14 cellular contexts compared by ENCODE assay signal in genomic region chr14:92960706-92961566, GRCh38. TPM values are rescaled to one million over a fixed set of nuclear protein-coding genes. Genes with fewer than 3 reads are reported as not detected.
DNase-seq lines count a peak whose midpoint lies in the region; ATAC-seq and TF ChIP-seq lines count a peak whose summit lies in the region.
"Had no signal": no experiment of that assay in that cellular context is flagged by ENCODE, and none has a peak within 500 bp of the region (broad histone marks: within the 10 kb centered on the region; RNA-seq: fewer than 3 reads in every experiment).

No MANE protein-coding gene starts in this region.

- H3K9me3 Mint-ChIP-seq in HFFc6, result no peaks in the 10 kb centered on the region
- H3K9me3 Mint-ChIP-seq in activated naive CD4-positive, alpha-beta T cell treated with anti-CD3 and anti-CD28 coated beads for 36 hours, result no peaks in the 10 kb centered on the region
- H3K9me3 Mint-ChIP-seq: activated naive CD8-positive, alpha-beta T cell treated with anti-CD3 and anti-CD28 coated beads for 36 hours had no signal

- intact Hi-C loops in spleen (cut with DNase I; ENCODE audit: low total_unique reads), result no loop called here
- intact Hi-C loops in activated naive CD4-positive, alpha-beta T cell treated with anti-CD3 and anti-CD28 coated beads for 36 hours (cut with micrococcal nuclease), result no loop called here

- no peak overlapping the region for H3K4me3 ChIP-seq in SJSA1
- no peak overlapping the region for H3K4me3 ChIP-seq in fibroblast of pulmonary artery (replicated peaks; ENCODE audit: low read depth, low read length)
- H3K4me3 ChIP-seq in spleen, result no peak overlapping the region

- H3K27ac Mint-ChIP-seq in HFFc6, result peak overlapping the region; percentile 62; the same call in 1 of the 2 replicates
- H3K27ac Mint-ChIP-seq in activated naive CD4-positive, alpha-beta T cell treated with anti-CD3 and anti-CD28 coated beads for 36 hours, result no peak overlapping the region
- H3K27ac Mint-ChIP-seq: activated naive CD8-positive, alpha-beta T cell treated with anti-CD3 and anti-CD28 coated beads for 36 hours had no signal

- no peak for ATAC-seq in HG03469 (IDR thresholded peaks at IDR 0.05; ENCODE audit: unreplicated experiment)

- H3K9me3 ChIP-seq in SJSA1 (replicated peaks), result no peaks in the 10 kb centered on the region
- H3K9me3 ChIP-seq in spleen, result no peaks in the 10 kb centered on the region

- peak; percentile 44 for DNase-seq in HFFc6
- peak; percentile 73 to 85 for DNase-seq in SJSA1 (ENCODE audit: low read depth in 1 of 2, low spot score in 2 of 2)
- peak; percentile 40 for DNase-seq in fibroblast of pulmonary artery (ENCODE audit: low read depth)
- peak; percentile 61 for DNase-seq in spleen
- no peak for DNase-seq in activated naive CD4-positive, alpha-beta T cell (lab: John Stamatoyannopoulos, UW)
- DNase-seq in activated naive CD4-positive, alpha-beta T cell treated with anti-CD3 and anti-CD28 coated beads for 36 hours, result no peak
- DNase-seq: activated naive CD8-positive, alpha-beta T cell treated with anti-CD3 and anti-CD28 coated beads for 36 hours; DMS79; effector memory CD4-positive, alpha-beta T cell; NCI-H1436; retina had no signal

- H3K27me3 ChIP-seq in SJSA1 (replicated peaks), result no peaks in the 10 kb centered on the region
- H3K27me3 ChIP-seq in spleen (replicated peaks in 1 of 7), result no peaks in the 10 kb centered on the region

- H3K4me1 Mint-ChIP-seq in HFFc6 (ENCODE audit: low read depth), result peaks cover 12% of the 10 kb centered on the region
- no peaks in the 10 kb centered on the region for H3K4me1 Mint-ChIP-seq in activated naive CD4-positive, alpha-beta T cell treated with anti-CD3 and anti-CD28 coated beads for 36 hours (ENCODE audit: low read depth)

- CTCF ChIA-PET in activated naive CD4-positive, alpha-beta T cell treated with anti-CD3 and anti-CD28 coated beads for 36 hours (lab: Charles Lee), result interaction anchor here (0.6 kb wide), 1 partner anchor 216 kb away, joined by 3 read pairs; no protein-coding TSS in a partner anchor

- H3K36me3 Mint-ChIP-seq in HFFc6 (ENCODE audit: low read depth), result no peaks in the 10 kb centered on the region
- no peaks in the 10 kb centered on the region for H3K36me3 Mint-ChIP-seq in activated naive CD4-positive, alpha-beta T cell treated with anti-CD3 and anti-CD28 coated beads for 36 hours (ENCODE audit: low read depth)
- H3K36me3 Mint-ChIP-seq: activated naive CD8-positive, alpha-beta T cell treated with anti-CD3 and anti-CD28 coated beads for 36 hours had no signal

- TF ChIP-seq CTCF in HFFc6 (IDR thresholded peaks at IDR 0.05) (no peak), fibroblast of pulmonary artery (IDR thresholded peaks at IDR 0.05; ENCODE audit: low read length, missing control alignments) (no peak), spleen (IDR thresholded peaks at IDR 0.05 in 8 of 11, conservative IDR thresholded peaks at IDR 0.05 in 3 of 11) (no peak)

- H3K27me3 Mint-ChIP-seq in HFFc6 (ENCODE audit: insufficient read depth), result no peaks in the 10 kb centered on the region; the same call in 1 of the 2 replicates
- H3K27me3 Mint-ChIP-seq in activated naive CD4-positive, alpha-beta T cell treated with anti-CD3 and anti-CD28 coated beads for 36 hours (ENCODE audit: low read depth), result no peaks in the 10 kb centered on the region
- H3K27me3 Mint-ChIP-seq: activated naive CD8-positive, alpha-beta T cell treated with anti-CD3 and anti-CD28 coated beads for 36 hours had no signal

- H3K36me3 ChIP-seq in SJSA1, result peaks cover 48% of the 10 kb centered on the region
- peaks cover 0 to 70% (median 52%) of the 10 kb centered on the region in 6 donors for H3K36me3 ChIP-seq in spleen

- H3K27ac ChIP-seq in SJSA1 (peak overlapping the region; percentile 79), spleen (no peak overlapping the region)

- TF ChIP-seq POLR2A in spleen (IDR thresholded peaks at IDR 0.05), result no peak

- H3K4me3 Mint-ChIP-seq in HFFc6, result no peak overlapping the region
- H3K4me3 Mint-ChIP-seq in activated naive CD4-positive, alpha-beta T cell treated with anti-CD3 and anti-CD28 coated beads for 36 hours, result no peak overlapping the region
- H3K4me3 Mint-ChIP-seq: activated naive CD8-positive, alpha-beta T cell treated with anti-CD3 and anti-CD28 coated beads for 36 hours had no signal

- peaks cover 54% of the 10 kb centered on the region for H3K4me1 ChIP-seq in SJSA1 (replicated peaks)
- peaks cover 0 to 16% (median 1%) of the 10 kb centered on the region in 6 donors for H3K4me1 ChIP-seq in spleen

- WGBS in spleen, 5 donors, result 86 to 95% (median 91%) methylated on average over 15 to 18 of the region's 18 CpGs

RNA-seq across cellular contexts. Expression of gene CHGA, which starts 38.0 kb away (rescaled TPM):
- total RNA-seq in HFFc6 (2021; fragmentation: NEBNext Ultra II Directional; extraction: Animal tissue kit (Norgen Biotek cat#: 25700)), result not detected
- not detected in 2 replicates for total RNA-seq in SJSA1 (2014; rRNA removed; shearing (Covaris generic))
- not detected for total RNA-seq in spleen
- polyA plus RNA-seq in spleen, result under 1 TPM in 2 of 3 donors, not detected in 1; 0.09 to 0.20 TPM
- total RNA-seq in activated naive CD4-positive, alpha-beta T cell treated with anti-CD3 and anti-CD28 coated beads for 36 hours, result not detected
- total RNA-seq: activated CD8-positive, alpha-beta memory T cell treated with anti-CD3 and anti-CD28 coated beads for 36 hours; activated naive CD8-positive, alpha-beta T cell treated with anti-CD3 and anti-CD28 coated beads for 36 hours; mononuclear cell had no signal

Comparison
In these comparisons a context has a peak if more than half of its experiments do, and no peak if none do; other contexts are left out.
1. DNase-seq: peak in HFFc6 (single experiment), SJSA1 (2 of 2), fibroblast of pulmonary artery (single experiment) and spleen (single experiment); none in activated naive CD4-positive, alpha-beta T cell (0 of 4) and activated naive CD4-positive, alpha-beta T cell treated with anti-CD3 and anti-CD28 coated beads for 36 hours (single experiment).